ENCODE assay signal across 25 cellular contexts in the genomic region with DNA sequence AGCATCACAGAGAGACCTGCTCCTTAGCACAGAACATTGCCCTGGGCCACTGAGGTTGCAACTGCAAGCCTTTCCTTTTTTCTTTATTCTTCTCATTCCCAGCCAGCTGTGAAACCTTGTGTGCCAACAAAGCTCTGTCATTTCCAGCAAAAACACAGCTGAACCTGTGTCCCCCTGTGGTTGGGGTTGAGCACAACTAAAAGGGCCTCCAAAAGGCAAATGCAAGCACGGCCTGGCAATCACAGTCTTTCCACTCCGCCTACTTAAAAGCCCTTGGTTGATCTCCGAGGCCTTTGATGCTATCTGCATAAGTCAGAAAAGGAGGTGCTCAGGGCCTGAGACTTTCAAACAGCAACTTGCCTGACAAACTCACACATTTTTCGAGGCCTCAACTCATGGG. TPM values are rescaled to one million over a fixed set of nuclear protein-coding genes. Genes with fewer than 3 reads are reported as not detected.
DNase-seq lines count a peak whose midpoint lies in the region; ATAC-seq and TF ChIP-seq lines count a peak whose summit lies in the region.
"Had no signal": no experiment of that assay in that cellular context is flagged by ENCODE, and none has a peak within 500 bp of the region (broad histone marks: within the 10 kb centered on the region; RNA-seq: fewer than 3 reads in every experiment).

No MANE protein-coding gene starts in this region.

- no peak for DNase-seq in activated naive CD8-positive, alpha-beta T cell treated with anti-CD3 and anti-CD28 coated beads for 36 hours
- DNase-seq in NCI-H2227 treated with DMSO at 0.1 percent for 48 hours (lab: John Stamatoyannopoulos, UW) (peak; percentile 23), endodermal cell (no peak), renal cortical epithelial cell (ENCODE audit: low read depth) (peak; percentile 80), NCI-H524 treated with DMSO at 0.1 percent for 48 hours (lab: John Stamatoyannopoulos, UW) (no peak)
- DNase-seq: activated effector memory CD4-positive, alpha-beta T cell treated with anti-CD3 and anti-CD28 coated beads, Interleukin-2, amount 50 U/mL, for 16 hours; anterior cingulate cortex; CD4-positive, CD25-positive, alpha-beta regulatory T cell; DMS153; GF-D8; NCI-H1105 treated with DMSO at 0.1 percent for 48 hours; NCI-H2081 treated with DMSO at 0.1 percent for 48 hours; stimulated activated naive CD8-positive, alpha-beta T cell treated with anti-CD3 and anti-CD28 coated beads, Interleukin-15, amount 100 ng/mL, for 72 hours; WERI-Rb-1 had no signal

- no peaks in the 10 kb centered on the region for H3K36me3 ChIP-seq in endodermal cell (ENCODE audit: control insufficient read depth, insufficient read depth, low read length)
- H3K36me3 ChIP-seq: HAP-1, tibial nerve, WERI-Rb-1 had no signal

- H3K9ac ChIP-seq in endodermal cell (ENCODE audit: extremely low read depth, low read length, poor library complexity, severe bottlenecking), result no peak overlapping the region

- no peak overlapping the region for H3K27ac ChIP-seq in endodermal cell (ENCODE audit: low read depth, low read length)
- H3K27ac ChIP-seq: hepatocyte, RWPE1, SK-N-MC, tibial nerve, WERI-Rb-1 had no signal

- H3K4me1 ChIP-seq in endodermal cell (ENCODE audit: control insufficient read depth, insufficient read depth, low read length), result no peaks in the 10 kb centered on the region
- H3K4me1 ChIP-seq: HAP-1 had no signal

- H3K27me3 ChIP-seq in endodermal cell (ENCODE audit: control insufficient read depth, insufficient read depth, low read length, poor library complexity, severe bottlenecking), result no peaks in the 10 kb centered on the region
- H3K27me3 ChIP-seq: tibial nerve had no signal

- no peaks in the 10 kb centered on the region for H3K9me3 ChIP-seq in endodermal cell (ENCODE audit: control insufficient read depth, low read length)
- H3K9me3 ChIP-seq: HAP-1, tibial nerve had no signal

- no peak overlapping the region for H3K4me3 Mint-ChIP-seq in activated naive CD8-positive, alpha-beta T cell
- no peak overlapping the region for H3K4me3 Mint-ChIP-seq in activated naive CD8-positive, alpha-beta T cell treated with anti-CD3 and anti-CD28 coated beads for 36 hours
- H3K4me3 Mint-ChIP-seq in endodermal cell, result no peak overlapping the region
- H3K4me3 Mint-ChIP-seq: CD4-positive, CD25-positive, alpha-beta regulatory T cell; stimulated activated naive CD8-positive, alpha-beta T cell treated with anti-CD3 and anti-CD28 coated beads, Interleukin-15, amount 100 ng/mL, for 72 hours; T-helper 2 cell treated with Interferon-gamma antibody and Interleukin-4, amounts not matched to agents 5 μg/mL and 100 μg/mL, for 36 hours had no signal

- H3K4me3 ChIP-seq in endodermal cell (ENCODE audit: low read length), result no peak overlapping the region
- H3K4me3 ChIP-seq: HAP-1, hepatocyte, lung, SK-N-MC, smooth muscle cell, tibial nerve had no signal

- peaks cover 5% of the 10 kb centered on the region for H3K36me3 Mint-ChIP-seq in activated naive CD8-positive, alpha-beta T cell
- no peaks in the 10 kb centered on the region for H3K36me3 Mint-ChIP-seq in activated naive CD8-positive, alpha-beta T cell treated with anti-CD3 and anti-CD28 coated beads for 36 hours
- no peaks in the 10 kb centered on the region for H3K36me3 Mint-ChIP-seq in endodermal cell (ENCODE audit: low read depth)
- H3K36me3 Mint-ChIP-seq: CD4-positive, CD25-positive, alpha-beta regulatory T cell had no signal

- H3K4me1 Mint-ChIP-seq in activated naive CD8-positive, alpha-beta T cell (ENCODE audit: low read depth), result peaks cover 8% of the 10 kb centered on the region
- H3K4me1 Mint-ChIP-seq in activated naive CD8-positive, alpha-beta T cell treated with anti-CD3 and anti-CD28 coated beads for 36 hours, result peaks cover 4% of the 10 kb centered on the region
- H3K4me1 Mint-ChIP-seq in endodermal cell, result peaks cover 2% of the 10 kb centered on the region

- no peaks in the 10 kb centered on the region for H3K9me3 Mint-ChIP-seq in activated naive CD8-positive, alpha-beta T cell (ENCODE audit: low read depth)
- no peaks in the 10 kb centered on the region for H3K9me3 Mint-ChIP-seq in activated naive CD8-positive, alpha-beta T cell treated with anti-CD3 and anti-CD28 coated beads for 36 hours
- H3K9me3 Mint-ChIP-seq in endodermal cell, result no peaks in the 10 kb centered on the region
- H3K9me3 Mint-ChIP-seq: stimulated activated naive CD8-positive, alpha-beta T cell treated with anti-CD3 and anti-CD28 coated beads, Interleukin-15, amount 100 ng/mL, for 72 hours; T-helper 2 cell treated with Interferon-gamma antibody and Interleukin-4, amounts not matched to agents 5 μg/mL and 100 μg/mL, for 36 hours had no signal

- 82% methylated on average over 4 of the region's 4 CpGs for WGBS in endodermal cell (ENCODE audit: insufficient coverage in 1 of 2, insufficient read length in 1 of 2), 2 experiments

- H3K27ac Mint-ChIP-seq in activated naive CD8-positive, alpha-beta T cell, result peak overlapping the region; percentile 59
- H3K27ac Mint-ChIP-seq in activated naive CD8-positive, alpha-beta T cell treated with anti-CD3 and anti-CD28 coated beads for 36 hours, result no peak overlapping the region
- no peak overlapping the region for H3K27ac Mint-ChIP-seq in endodermal cell
- H3K27ac Mint-ChIP-seq: stimulated activated naive CD8-positive, alpha-beta T cell treated with anti-CD3 and anti-CD28 coated beads, Interleukin-15, amount 100 ng/mL, for 72 hours; T-helper 2 cell treated with Interferon-gamma antibody and Interleukin-4, amounts not matched to agents 5 μg/mL and 100 μg/mL, for 36 hours had no signal

- H3K27me3 Mint-ChIP-seq in activated naive CD8-positive, alpha-beta T cell, result no peaks in the 10 kb centered on the region
- H3K27me3 Mint-ChIP-seq in activated naive CD8-positive, alpha-beta T cell treated with anti-CD3 and anti-CD28 coated beads for 36 hours, result no peaks in the 10 kb centered on the region
- peaks cover 9% of the 10 kb centered on the region for H3K27me3 Mint-ChIP-seq in endodermal cell (ENCODE audit: insufficient read depth)
- H3K27me3 Mint-ChIP-seq: stimulated activated naive CD8-positive, alpha-beta T cell treated with anti-CD3 and anti-CD28 coated beads, Interleukin-15, amount 100 ng/mL, for 72 hours had no signal

- TF ChIP-seq CTCF in endodermal cell (conservative IDR thresholded peaks at IDR 0.05), result peak; percentile 14

- no peak for ATAC-seq in HG02973 (IDR thresholded peaks at IDR 0.05; ENCODE audit: unreplicated experiment)
- ATAC-seq: stimulated activated naive CD8-positive, alpha-beta T cell treated with anti-CD3 and anti-CD28 coated beads, Interleukin-15, amount 100 ng/mL, for 72 hours had no signal

RNA-seq across cellular contexts. Expression of gene SUSD4, which starts 32.7 kb away (rescaled TPM):
- under 1 TPM; 0.22 to 0.33 TPM for total RNA-seq in activated naive CD8-positive, alpha-beta T cell treated with anti-CD3 and anti-CD28 coated beads for 36 hours
- total RNA-seq in endodermal cell (under 1 TPM; 0.58 to 0.92 TPM), renal cortical epithelial cell (3.5 and 33.0 TPM in 2 replicates)
- polyA plus RNA-seq in endodermal cell (2013, experiment 1 of 2), result 2.3 TPM
- 2.8 TPM for polyA plus RNA-seq in endodermal cell (2013, experiment 2 of 2)
- total RNA-seq: NCI-H460, tibial nerve had no signal

Comparison
In these comparisons a context has a peak if more than half of its experiments do, and no peak if none do; other contexts are left out.
1. DNase-seq: peak in NCI-H2227 treated with DMSO at 0.1 percent for 48 hours (single experiment) and renal cortical epithelial cell (single experiment); none in activated naive CD8-positive, alpha-beta T cell treated with anti-CD3 and anti-CD28 coated beads for 36 hours (single experiment), endodermal cell (single experiment) and NCI-H524 treated with DMSO at 0.1 percent for 48 hours (single experiment).